ENCODE assay signal across 7 cellular contexts in the genomic region with DNA sequence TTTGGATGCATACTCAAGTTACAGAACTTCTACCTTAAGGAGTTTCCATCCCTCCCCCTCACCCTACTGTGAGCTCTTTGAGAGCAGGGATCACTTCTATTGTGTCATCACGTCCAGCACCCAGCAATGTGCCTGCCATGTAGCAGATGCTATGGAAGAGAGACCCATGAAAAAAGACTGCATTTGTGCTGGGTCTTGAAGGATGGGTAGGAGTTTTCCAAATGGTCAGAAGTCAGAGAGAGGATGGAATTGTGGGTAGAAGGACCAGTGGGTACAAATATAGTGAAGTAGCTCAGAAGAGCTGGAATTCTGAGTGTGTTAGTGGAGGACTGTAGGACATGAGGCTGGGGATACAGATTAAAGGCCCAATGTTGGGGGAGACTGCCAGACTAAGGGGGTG.
"Had no signal": no experiment of that assay in that cellular context is flagged by ENCODE, and none has a peak within 500 bp of the region (broad histone marks: within the 10 kb centered on the region; RNA-seq: fewer than 3 reads in every experiment).

No MANE protein-coding gene starts in this region.

- DNase-seq: IMR-90, KBM-7, KG1 had no signal

- H3K4me3 ChIP-seq: K562 had no signal

- H3K9ac ChIP-seq: KMS-11 had no signal

- H3K4me2 ChIP-seq: KMS-11 had no signal

- ATAC-seq: HepG2, K562 had no signal

- H3K27ac ChIP-seq: HL-60, KMS-11 had no signal
